In the genomic region with DNA sequence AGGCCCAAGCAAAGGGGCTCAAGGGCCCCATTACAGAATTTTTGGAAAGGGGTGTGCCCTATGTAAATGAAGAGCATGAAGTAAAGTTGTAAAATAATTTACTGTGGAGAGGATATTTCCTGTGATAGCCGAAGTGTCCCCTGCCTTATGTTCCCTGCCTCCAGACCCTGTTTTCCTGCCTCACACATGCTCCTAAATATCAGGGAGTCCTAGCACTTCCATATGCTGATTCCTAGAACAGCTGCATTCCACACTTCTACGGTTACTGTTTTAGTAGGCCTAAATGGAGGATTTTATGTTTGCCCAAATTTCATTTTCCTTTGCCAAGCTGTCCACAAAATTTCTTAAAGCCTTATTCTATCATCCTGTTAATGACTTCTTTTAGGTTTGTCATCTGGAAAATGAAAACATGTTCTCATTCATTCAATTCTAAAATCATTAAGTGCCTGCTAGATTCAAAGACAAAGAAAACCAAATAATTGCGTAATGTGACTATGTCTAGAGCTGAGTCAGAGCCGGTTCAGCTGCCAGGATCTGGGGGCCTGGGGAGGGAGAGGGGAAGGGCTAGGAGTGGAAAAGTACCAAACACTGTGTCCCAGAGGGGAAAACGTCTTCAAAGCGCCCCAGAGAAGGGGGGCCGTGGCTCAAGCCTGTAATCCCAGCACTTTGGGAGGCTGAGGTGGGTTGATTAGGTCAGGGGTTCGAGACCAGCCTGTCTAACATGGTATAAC, we compare ENCODE assay signal across 9 cellular contexts. TPM values are rescaled to one million over a fixed set of nuclear protein-coding genes. Genes with fewer than 3 reads are reported as not detected.
A peak's percentile ranks its signal among the peaks of the same experiment; 100 is the strongest.
DNase-seq lines count a peak whose midpoint lies in the region; ATAC-seq, FAIRE-seq and TF ChIP-seq lines count a peak whose summit lies in the region.
"Had no signal": no experiment of that assay in that cellular context is flagged by ENCODE, and none has a peak within 500 bp of the region (broad histone marks: within the 10 kb centered on the region; RNA-seq: fewer than 3 reads in every experiment).

No MANE protein-coding gene starts in this region.

- peak overlapping the region; percentile 84 for H2BK20ac ChIP-seq in IMR-90 (ENCODE audit: low read depth, low read length)

- no peak overlapping the region for H3K9ac ChIP-seq in IMR-90 (ENCODE audit: low read depth, low read length)
- H3K9ac ChIP-seq in kidney (ENCODE audit: low read length in 2 of 2), result no peak overlapping the region

- H3K27me3 ChIP-seq in ACC112 (ENCODE audit: insufficient read depth, low read length) (no peaks in the 10 kb centered on the region), IMR-90 (ENCODE audit: control insufficient read depth, insufficient read depth, low read length) (no peaks in the 10 kb centered on the region), lower lobe of right lung (ENCODE audit: low read depth) (no peaks in the 10 kb centered on the region)

- 0% methylated on average over 1 of the region's 8 CpGs; no CpG with 5 or more reads in 1 of the 2 experiments for WGBS in IMR-90 (ENCODE audit: extremely low coverage in 2 of 2, insufficient read length in 1 of 2), 2 experiments

- no peak overlapping the region for H3K27ac Mint-ChIP-seq in activated CD8-positive, alpha-beta memory T cell treated with anti-CD3 and anti-CD28 coated beads, Interleukin-2, amount 10 ng/mL, durations not matched to agents 7 days and 5 days

- ATAC-seq in IMR-90 (ENCODE audit: low read depth) (peak; percentile 82), lower lobe of right lung (peak; percentile 83 to 84)
- ATAC-seq in activated CD8-positive, alpha-beta memory T cell treated with anti-CD3 and anti-CD28 coated beads, Interleukin-2, amount 10 ng/mL, durations not matched to agents 7 days and 5 days, result no peak

- peak overlapping the region; percentile 73 for H3K18ac ChIP-seq in IMR-90 (ENCODE audit: low read depth, low read length)

- no peak for FAIRE-seq in kidney (lab: Jason Lieb, UNC)
- FAIRE-seq: frontal cortex had no signal

- DNase-seq in IMR-90 (peak; percentile 87), brain pericyte (ENCODE audit: low read depth, low spot score) (peak; percentile 77), lower lobe of right lung (peak; percentile 73), kidney (no peak), NCI-H2227 (lab: John Stamatoyannopoulos, UW; ENCODE audit: unreplicated experiment) (no peak)
- no peak for DNase-seq in activated CD4-positive, CD25-positive, alpha-beta regulatory T cell (lab: John Stamatoyannopoulos, UW)
- DNase-seq in activated CD8-positive, alpha-beta memory T cell treated with anti-CD3 and anti-CD28 coated beads, Interleukin-2, amount 10 ng/mL, durations not matched to agents 7 days and 5 days, result no peak

- H3K4me1 ChIP-seq in ACC112 (ENCODE audit: control insufficient read depth, insufficient read depth, low read length, unreplicated experiment), result peaks cover 17% of the 10 kb centered on the region
- peaks cover 14% of the 10 kb centered on the region for H3K4me1 ChIP-seq in IMR-90 (ENCODE audit: control insufficient read depth, insufficient read depth, low read length)
- H3K4me1 ChIP-seq in lower lobe of right lung, result peaks cover 7% of the 10 kb centered on the region
- H3K4me1 ChIP-seq in kidney (ENCODE audit: control insufficient read depth in 1 of 2, insufficient read depth in 1 of 2, low read depth in 1 of 2, low read length in 2 of 2), result no peaks in the 10 kb centered on the region

- peak overlapping the region; percentile 95 for H3K4ac ChIP-seq in IMR-90 (ENCODE audit: low read depth, low read length)

- H2BK15ac ChIP-seq in IMR-90 (ENCODE audit: low read depth, low read length), result peak overlapping the region; percentile 23; the same call in 2 of the 3 replicates

- dilution Hi-C loops in IMR-90 (cut with HindIII; ENCODE audit: low sequenced_read_pairs, unreplicated experiment), result no loop called here

- peak overlapping the region; percentile 78; the same call in 1 of the 2 replicates for H3K23ac ChIP-seq in IMR-90 (ENCODE audit: low read depth, low read length)

- no peak overlapping the region for H3K4me3 Mint-ChIP-seq in activated CD8-positive, alpha-beta memory T cell treated with anti-CD3 and anti-CD28 coated beads, Interleukin-2, amount 10 ng/mL, durations not matched to agents 7 days and 5 days

- H3K9me1 ChIP-seq in IMR-90 (ENCODE audit: insufficient read depth, low read length), result 0 out of 2 replicates have a peak, but pooled peaks cover 2% of the 10 kb centered on the region

- no peaks in the 10 kb centered on the region for H3K27me3 Mint-ChIP-seq in activated CD8-positive, alpha-beta memory T cell treated with anti-CD3 and anti-CD28 coated beads, Interleukin-2, amount 10 ng/mL, durations not matched to agents 7 days and 5 days

- peak overlapping the region; percentile 45 for H4K5ac ChIP-seq in IMR-90 (ENCODE audit: low read depth, low read length)

- peak overlapping the region; percentile 95 for H3K27ac ChIP-seq in ACC112 (ENCODE audit: low read depth, low read length)
- peak overlapping the region; percentile 59 for H3K27ac ChIP-seq in IMR-90 (ENCODE audit: insufficient read depth, low read length)
- peak overlapping the region; percentile 46 for H3K27ac ChIP-seq in lower lobe of right lung
- no peak overlapping the region for H3K27ac ChIP-seq in kidney (ENCODE audit: low read depth in 2 of 2, low read length in 2 of 2)

- H2AK9ac ChIP-seq in IMR-90 (replicated peaks; ENCODE audit: low read depth, low read length, poor library complexity), result peak overlapping the region; percentile 33

- H3K36me3 Mint-ChIP-seq in activated CD8-positive, alpha-beta memory T cell treated with anti-CD3 and anti-CD28 coated beads, Interleukin-2, amount 10 ng/mL, durations not matched to agents 7 days and 5 days, result peaks cover 2% of the 10 kb centered on the region

- H2BK5ac ChIP-seq in IMR-90 (ENCODE audit: low read depth, low read length, poor library complexity, severe bottlenecking), result peak overlapping the region; percentile 94

- intact Hi-C loops in IMR-90 (cut with micrococcal nuclease) (no loop called here), lower lobe of right lung (cut with DNase I) (no loop called here), kidney (cut with DNase I) (no loop called here)

- no peaks in the 10 kb centered on the region for H4K20me1 ChIP-seq in IMR-90 (ENCODE audit: insufficient read depth, low read length)

- no TSS peak for BruUV-seq in IMR-90 (replicated peaks; lab: Mats Ljungman, UMichigan)

- H3K4me1 Mint-ChIP-seq in activated CD8-positive, alpha-beta memory T cell treated with anti-CD3 and anti-CD28 coated beads, Interleukin-2, amount 10 ng/mL, durations not matched to agents 7 days and 5 days, result peaks cover 2% of the 10 kb centered on the region

- H2AFZ ChIP-seq in ACC112 (ENCODE audit: low read length, unreplicated experiment) (peak overlapping the region; percentile 51), IMR-90 (replicated peaks; ENCODE audit: low read length, poor library complexity) (peak overlapping the region; percentile 78)

- TF ChIP-seq POLR2A in IMR-90 (IDR thresholded peaks at IDR 0.05; ENCODE audit: low read depth, low read length), result no peak

- H3K4me3 ChIP-seq in ACC112 (ENCODE audit: low read depth, low read length) (0 out of 2 replicates have a peak overlapping the region, but pooled peaks have one; percentile 16), IMR-90 (ENCODE audit: insufficient read depth, low read depth, low read length) (no peak overlapping the region), lower lobe of right lung (no peak overlapping the region), kidney (ENCODE audit: low read length in 2 of 2) (no peak overlapping the region)

- peaks cover 10% of the 10 kb centered on the region for H3K9me3 Mint-ChIP-seq in activated CD8-positive, alpha-beta memory T cell treated with anti-CD3 and anti-CD28 coated beads, Interleukin-2, amount 10 ng/mL, durations not matched to agents 7 days and 5 days (ENCODE audit: low read depth)

- H2AK5ac ChIP-seq in IMR-90 (ENCODE audit: low read depth, low read length), result peak overlapping the region; percentile 31

- peak overlapping the region; percentile 52 to 85 for H4K8ac ChIP-seq in IMR-90 (ENCODE audit: low read depth in 2 of 2, low read length in 2 of 2)

- no peak overlapping the region for H3K4me2 ChIP-seq in IMR-90 (ENCODE audit: low read depth, low read length)

- no peaks in the 10 kb centered on the region; a peak in 1 of 4 replicates for H3K79me1 ChIP-seq in IMR-90 (ENCODE audit: low read depth in 1 of 2, low read length in 2 of 2)

- CTCF ChIA-PET in IMR-90 (lab: Yijun Ruan, JAX), result interaction anchor here (0.6 to 0.8 kb wide), 2 partner anchors 10 to 39 kb away, joined by 3 read pairs; no protein-coding TSS in a partner anchor
- CTCF ChIA-PET in activated CD8-positive, alpha-beta memory T cell treated with anti-CD3 and anti-CD28 coated beads, Interleukin-2, amount 10 ng/mL, durations not matched to agents 7 days and 5 days (lab: Charles Lee), result interaction anchor here (0.5 to 1.7 kb wide), 2 partner anchors 17 to 1489 kb away, joined by 3 to 6 read pairs; no protein-coding TSS in a partner anchor

- H2BK120ac ChIP-seq in IMR-90 (ENCODE audit: low read depth, low read length), result peak overlapping the region; percentile 89

- TF ChIP-seq CTCF in IMR-90 (conservative IDR thresholded peaks at IDR 0.05; ENCODE audit: low read depth, low read length), result no peak
- no peak for TF ChIP-seq CTCF in lower lobe of right lung (IDR thresholded peaks at IDR 0.05)
- no peak for TF ChIP-seq CTCF in kidney (IDR thresholded peaks at IDR 0.05; ENCODE audit: borderline replicate concordance, extremely low read depth, insufficient read depth)

- H4K91ac ChIP-seq in IMR-90 (ENCODE audit: insufficient read depth, low read depth, low read length), result peak overlapping the region; percentile 63

- no peak for TF ChIP-seq RAD21 in IMR-90 (IDR thresholded peaks at IDR 0.05; ENCODE audit: low read length)

- no peaks in the 10 kb centered on the region for H3K79me2 ChIP-seq in ACC112 (ENCODE audit: control insufficient read depth, insufficient read depth, low read length, unreplicated experiment)

- peaks cover 9% of the 10 kb centered on the region for H3K9me3 ChIP-seq in IMR-90 (ENCODE audit: control insufficient read depth, insufficient read depth, low read length)
- peaks cover 10% of the 10 kb centered on the region for H3K9me3 ChIP-seq in lower lobe of right lung
- peaks cover 0 to 5% of the 10 kb centered on the region in 2 donors for H3K9me3 ChIP-seq in kidney (ENCODE audit: control insufficient read depth in 1 of 2, low read length in 2 of 2)

- in situ Hi-C loops in IMR-90 (cut with MboI; ENCODE audit: low sequenced_read_pairs), result no loop called here

- peak overlapping the region; percentile 73 for H3K14ac ChIP-seq in IMR-90 (replicated peaks; ENCODE audit: low read depth, low read length)

- POLR2A ChIA-PET in IMR-90 (lab: Charles Lee; ENCODE audit: unreplicated experiment), result interaction anchor here (0.6 kb wide), 1 partner anchor 358 kb away, joined by 3 read pairs; no protein-coding TSS in a partner anchor

- no peak overlapping the region for H3K56ac ChIP-seq in IMR-90 (ENCODE audit: extremely low read depth, insufficient read depth, low read length)

- no peaks in the 10 kb centered on the region for H3K36me3 ChIP-seq in ACC112 (ENCODE audit: insufficient read depth, low read length)
- H3K36me3 ChIP-seq in IMR-90 (ENCODE audit: control insufficient read depth, insufficient read depth, low read length), result no peaks in the 10 kb centered on the region
- no peaks in the 10 kb centered on the region for H3K36me3 ChIP-seq in lower lobe of right lung
- no peaks in the 10 kb centered on the region for H3K36me3 ChIP-seq in kidney (ENCODE audit: control insufficient read depth in 1 of 2, insufficient read depth in 2 of 2, low read length in 2 of 2)

RNA-seq across cellular contexts. Expression of a gene that starts 25.8 kb away (rescaled TPM):
- total RNA-seq in IMR-90 (2012; rRNA removed), result 4.7 and 5.4 TPM in 2 replicates
- 4.7 and 5.5 TPM in 2 replicates for polyA plus RNA-seq in IMR-90 (2012; rRNA removed)
- 8.4 and 12.8 TPM in 2 replicates for polyA plus RNA-seq in IMR-90 (2012; cell fraction: cytosol; rRNA removed)
- 24.6 and 26.9 TPM in 2 replicates for polyA plus RNA-seq in IMR-90 (2012; cell fraction: nucleus; rRNA removed; ENCODE audit: low replicate concordance)
- total RNA-seq in lower lobe of right lung, result 54.2 TPM
- 10 to 100 TPM; 14.1 to 19.1 TPM for total RNA-seq in activated CD8-positive, alpha-beta memory T cell treated with anti-CD3 and anti-CD28 coated beads, Interleukin-2, amount 10 ng/mL, durations not matched to agents 7 days and 5 days
- total RNA-seq in kidney, result 157 TPM
- 348 TPM for polyA plus RNA-seq in kidney (ENCODE audit: insufficient read depth, low read depth, low replicate concordance)

RNA-seq across cellular contexts. Expression of a gene that starts 47.3 kb away (rescaled TPM):
- total RNA-seq in IMR-90 (2012; rRNA removed), result 13.8 and 22.5 TPM in 2 replicates
- polyA plus RNA-seq in IMR-90 (2012; rRNA removed), result 18.9 and 19.9 TPM in 2 replicates
- polyA plus RNA-seq in IMR-90 (2012; cell fraction: cytosol; rRNA removed), result 9.7 and 11.8 TPM in 2 replicates
- polyA plus RNA-seq in IMR-90 (2012; cell fraction: nucleus; rRNA removed; ENCODE audit: low replicate concordance), result 35.3 and 50.2 TPM in 2 replicates
- total RNA-seq in lower lobe of right lung, result 62.1 TPM
- 10 to 100 TPM; 42.9 to 64.9 TPM for total RNA-seq in activated CD8-positive, alpha-beta memory T cell treated with anti-CD3 and anti-CD28 coated beads, Interleukin-2, amount 10 ng/mL, durations not matched to agents 7 days and 5 days
- 71.8 TPM for total RNA-seq in kidney
- polyA plus RNA-seq in kidney (ENCODE audit: insufficient read depth, low read depth, low replicate concordance), result 48.1 TPM

Comparison
In these comparisons a context has a peak if more than half of its experiments do, and no peak if none do; other contexts are left out.
1. H3K27ac ChIP-seq: peak in ACC112 (single experiment), IMR-90 (single experiment) and lower lobe of right lung (single experiment); none in kidney (0 of 2).
2. DNase-seq: peak in IMR-90 (single experiment), brain pericyte (single experiment) and lower lobe of right lung (single experiment); none in activated CD4-positive, CD25-positive, alpha-beta regulatory T cell (0 of 4), activated CD8-positive, alpha-beta memory T cell treated with anti-CD3 and anti-CD28 coated beads, Interleukin-2, amount 10 ng/mL, durations not matched to agents 7 days and 5 days (single experiment), kidney (single experiment) and NCI-H2227 (single experiment).